ENCODE assay signal across 9 cellular contexts in the genomic region with DNA sequence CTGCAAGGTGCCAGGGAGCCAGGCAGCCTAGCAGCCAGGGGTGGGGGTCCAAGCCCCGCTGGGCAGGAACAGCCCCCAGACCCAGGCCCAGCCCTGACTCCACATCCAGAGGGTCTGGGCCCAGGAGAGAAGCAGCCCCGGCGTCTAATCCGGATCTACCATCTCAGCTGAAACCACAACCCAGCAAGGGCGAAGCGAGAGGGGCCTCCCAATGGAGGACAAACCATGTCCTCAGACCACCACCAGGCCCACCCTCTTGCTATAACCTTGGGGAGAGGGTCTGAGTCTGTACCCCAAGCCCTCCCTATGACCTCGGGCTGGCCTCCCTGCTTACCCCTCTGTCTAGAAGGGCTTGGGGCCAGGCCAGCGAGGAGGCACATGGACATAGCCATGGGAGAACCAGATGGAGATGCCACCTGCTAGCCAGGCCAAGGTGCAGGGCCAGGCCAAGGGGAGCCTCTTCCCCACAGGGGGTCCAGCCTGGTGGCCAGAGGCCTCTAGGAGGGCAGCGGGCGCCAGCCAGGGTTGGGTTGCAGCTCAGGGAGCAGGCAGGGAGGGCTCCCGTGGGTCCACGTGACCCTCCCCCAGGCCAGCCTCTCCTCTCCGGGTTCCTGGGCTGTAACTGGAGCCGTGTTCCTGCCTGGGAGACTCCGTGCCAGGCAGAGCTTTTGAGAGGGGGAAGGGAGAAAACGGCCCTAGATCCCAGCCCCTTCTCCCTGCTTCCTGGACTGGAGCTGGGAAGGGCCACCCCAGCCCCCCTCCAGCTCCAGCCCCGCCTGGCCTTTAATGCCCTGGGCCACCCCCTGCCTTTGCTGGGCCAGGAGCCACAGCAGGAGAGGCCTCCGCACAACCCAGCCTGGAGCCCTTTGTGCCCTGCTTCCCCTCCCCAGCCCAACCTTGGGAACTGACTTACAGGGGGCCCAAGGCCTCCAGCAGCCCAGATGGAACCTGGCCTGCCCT. TPM values are rescaled to one million over a fixed set of nuclear protein-coding genes. Genes with fewer than 3 reads are reported as not detected.
DNase-seq lines count a peak whose midpoint lies in the region; ATAC-seq and TF ChIP-seq lines count a peak whose summit lies in the region.
"Had no signal": no experiment of that assay in that cellular context is flagged by ENCODE, and none has a peak within 500 bp of the region (broad histone marks: within the 10 kb centered on the region; RNA-seq: fewer than 3 reads in every experiment).

No MANE protein-coding gene starts in this region.

- H3K36me3 ChIP-seq in GM23248 (ENCODE audit: low read depth): no peaks in the 10 kb centered on the region
- no peaks in the 10 kb centered on the region for H3K36me3 ChIP-seq in psoas muscle (ENCODE audit: insufficient read depth in 1 of 2, low read depth in 1 of 2)
- H3K36me3 ChIP-seq in HAP-1 (replicated peaks): no peaks in the 10 kb centered on the region

- 0 out of 2 replicates have a peak, but pooled peaks cover 4% of the 10 kb centered on the region for H3F3A ChIP-seq in GM23248 (ENCODE audit: insufficient read depth)

- peak overlapping the region; percentile 74 for H3K4me2 ChIP-seq in GM23248 (ENCODE audit: unreplicated experiment)

- no peaks in the 10 kb centered on the region for H3K79me2 ChIP-seq in GM23248 (ENCODE audit: insufficient read depth)

- H3K9me3 ChIP-seq in GM23248 (ENCODE audit: low read depth): no peaks in the 10 kb centered on the region
- no peaks in the 10 kb centered on the region for H3K9me3 ChIP-seq in psoas muscle
- H3K9me3 ChIP-seq in HAP-1: no peaks in the 10 kb centered on the region

- no peak for TF ChIP-seq CTCF in psoas muscle (IDR thresholded peaks at IDR 0.05)

- peaks cover 8% of the 10 kb centered on the region; the same call in 1 of the 2 replicates for H3K4me1 ChIP-seq in GM23248 (ENCODE audit: insufficient read depth)
- H3K4me1 ChIP-seq in psoas muscle: peaks cover 57% of the 10 kb centered on the region
- H3K4me1 ChIP-seq in HAP-1: no peaks in the 10 kb centered on the region

- in situ Hi-C loops in GM23248 (cut with MboI): loop anchor here (25.0 kb wide), 1 partner anchor 458 kb away; no protein-coding TSS in a partner anchor
- in situ Hi-C loops in HAP-1 (cut with MboI; ENCODE audit: low sequenced_read_pairs): no loop called here

- H4K20me1 ChIP-seq in GM23248 (ENCODE audit: insufficient read depth): no peaks in the 10 kb centered on the region

- no peak overlapping the region for H3K4me3 ChIP-seq in GM23248
- peak overlapping the region; percentile 80 for H3K4me3 ChIP-seq in psoas muscle
- H3K4me3 ChIP-seq in HAP-1: no peak overlapping the region

- H3K9me2 ChIP-seq in GM23248 (ENCODE audit: insufficient read depth): no peaks in the 10 kb centered on the region

- intact Hi-C loops in Right ventricle myocardium superior (cut with DNase I) (loop anchor here (5.0 kb wide), 1 partner anchor 463 kb away; no protein-coding TSS in a partner anchor), psoas muscle (cut with DNase I) (loop anchor here in 1 of 2 donors (5.0 kb wide), 2 partner anchors 398 to 463 kb away; no protein-coding TSS in a partner anchor)

- 77 to 83% methylated on average over 17 to 18 of the region's 18 CpGs for WGBS in GM23248 (ENCODE audit: low coverage in 1 of 2, low lambda C conversion rate in 2 of 2, missing lambda C conversion rate in 2 of 2), 2 experiments
- WGBS in psoas muscle, 3 donors: 43 to 57% (median 44%) methylated on average over 16 to 18 of the region's 18 CpGs

- DNase-seq in GM23248: no peak
- DNase-seq in NCI-H510A (lab: John Stamatoyannopoulos, UW): peak; percentile 69
- no peak for DNase-seq in Right ventricle myocardium superior
- DNase-seq in psoas muscle: peak; percentile 71 to 87
- DNase-seq in T-helper 1 cell: no peak
- no peak for DNase-seq in NCI-H1930 (lab: John Stamatoyannopoulos, UW)
- no peak for DNase-seq in HAP-1 (ENCODE audit: low spot score in 2 of 2)
- DNase-seq: activated naive CD4-positive, alpha-beta T cell treated with anti-CD3 and anti-CD28 coated beads, Interleukin-2, amount 10 ng/mL, durations not matched to agents 7 days and 5 days had no signal

- H2AFZ ChIP-seq in GM23248: no peak overlapping the region

- H3K9ac ChIP-seq in GM23248: peak overlapping the region; percentile 17; the same call in 1 of the 2 replicates

- H3K27ac ChIP-seq in GM23248 (no peak overlapping the region), psoas muscle (peak overlapping the region; percentile 89)

- ATAC-seq in Right ventricle myocardium superior (ENCODE audit: poor library complexity): peak; percentile 7
- peak; percentile 66 to 79 (median 70) for ATAC-seq in psoas muscle
- no peak for ATAC-seq in GM21528 (IDR thresholded peaks at IDR 0.05; ENCODE audit: low FRiP score, unreplicated experiment)

- H3K27me3 ChIP-seq in GM23248 (replicated peaks; ENCODE audit: insufficient read depth): no peaks in the 10 kb centered on the region
- no peaks in the 10 kb centered on the region for H3K27me3 ChIP-seq in psoas muscle (ENCODE audit: insufficient read depth in 3 of 3, low read length in 2 of 3)
- no peaks in the 10 kb centered on the region for H3K27me3 ChIP-seq in HAP-1 (ENCODE audit: low read depth)

RNA-seq across cellular contexts. Expression of gene WNT9A, which starts 2.5 kb away (rescaled TPM):
- 2.1 TPM in 2 replicates for total RNA-seq in GM23248 (2014; rRNA removed; shearing (Covaris generic))
- polyA plus RNA-seq in GM23248 (2016; fragmentation: Nextera tagmentation; extraction: Ambion mirVana): 0.09 and 0.29 TPM in 2 replicates
- total RNA-seq in Right ventricle myocardium superior: 0.59 TPM
- 10 to 100 TPM in 3 of 4 donors, 1 to 10 TPM in 1; 7.6 to 49.7 (median 23.1) TPM for total RNA-seq in psoas muscle
- 10 to 100 TPM in 2 of 3 donors, 1 to 10 TPM in 1; 7.9 to 25.8 (median 18.1) TPM for polyA plus RNA-seq in psoas muscle

Comparison
In these comparisons a context has a peak if more than half of its experiments do, and no peak if none do; other contexts are left out.
1. DNase-seq: peak in NCI-H510A (single experiment) and psoas muscle (2 of 2); none in GM23248 (single experiment), Right ventricle myocardium superior (single experiment), T-helper 1 cell (0 of 5), NCI-H1930 (0 of 2) and HAP-1 (0 of 2).